In the genomic region with DNA sequence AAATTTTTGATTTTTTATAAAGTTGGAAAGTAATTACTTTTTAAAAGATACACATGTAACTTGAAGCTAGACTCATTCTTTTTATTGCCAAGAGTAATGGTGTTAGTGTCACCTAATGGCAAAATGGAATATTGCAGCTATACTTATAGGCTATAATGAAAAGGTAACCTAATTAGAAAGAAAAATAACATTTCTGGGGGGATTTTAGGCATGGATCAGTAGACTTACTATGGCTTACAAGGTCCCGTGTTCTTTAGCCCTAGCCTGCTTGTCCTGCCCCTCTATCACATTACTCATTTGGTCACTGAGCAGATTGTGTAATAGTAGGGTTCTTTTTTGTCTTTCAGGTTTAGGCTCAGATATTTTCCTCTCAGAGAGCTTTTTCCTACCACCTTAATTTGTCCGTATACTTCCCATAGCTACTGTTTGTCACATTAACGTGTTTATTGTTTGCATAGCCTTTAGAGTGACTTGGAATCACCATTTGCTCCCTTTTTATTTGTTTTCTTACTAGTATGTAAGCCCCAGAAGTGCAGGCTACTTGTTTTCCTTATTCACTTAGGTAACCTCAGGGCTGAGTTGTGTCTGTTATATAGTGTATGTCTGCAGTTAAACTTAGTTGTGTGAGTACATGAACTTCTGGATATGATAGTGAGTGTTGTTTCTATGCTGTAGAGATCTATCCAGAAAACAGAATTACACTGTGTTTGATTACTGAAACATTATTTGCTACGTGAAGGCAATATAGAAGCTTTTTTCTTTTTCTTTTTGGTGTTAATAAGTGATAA, we compare ENCODE assay signal across 8 cellular contexts. TPM values are rescaled to one million over a fixed set of nuclear protein-coding genes. Genes with fewer than 3 reads are reported as not detected.
A peak's percentile ranks its signal among the peaks of the same experiment; 100 is the strongest.
DNase-seq lines count a peak whose midpoint lies in the region; ATAC-seq, FAIRE-seq and TF ChIP-seq lines count a peak whose summit lies in the region.

No MANE protein-coding gene starts in this region.

- no peaks in the 10 kb centered on the region for H3K79me2 ChIP-seq in endothelial cell of umbilical vein (ENCODE audit: control insufficient read depth, insufficient read depth, low read length)

- H4K20me1 ChIP-seq in endothelial cell of umbilical vein (replicated peaks; ENCODE audit: control insufficient read depth, extremely low read depth, insufficient read depth, low read length): no peaks in the 10 kb centered on the region

- peak; percentile 31 to 53 for ATAC-seq in activated T-cell treated with anti-CD3 and anti-CD28 coated beads, Interleukin-2, amount 50 U/mL, for 72 hours (replicated peaks in 1 of 2)
- ATAC-seq in activated T-cell treated with anti-CD3 and anti-CD28 coated beads, Interleukin-2, amount 50 U/mL, for 4 hours: no peak
- ATAC-seq in HG03432 (IDR thresholded peaks at IDR 0.05; ENCODE audit: unreplicated experiment) (peak; percentile 52), Panc1 (peak; percentile 79; the same call in 1 of the 2 replicates), natural killer cell (peak; percentile 70 to 82 (median 73))

- no peaks in the 10 kb centered on the region for H3K27me3 Mint-ChIP-seq in activated T-cell treated with anti-CD3 and anti-CD28 coated beads, Interleukin-2, amount 50 U/mL, for 72 hours (ENCODE audit: low read depth)
- no peaks in the 10 kb centered on the region for H3K27me3 Mint-ChIP-seq in activated T-cell treated with anti-CD3 and anti-CD28 coated beads, Interleukin-2, amount 50 U/mL, for 4 hours (ENCODE audit: low read depth)
- H3K27me3 Mint-ChIP-seq in natural killer cell (ENCODE audit: low read depth in 2 of 2): no peaks in the 10 kb centered on the region
- no peaks in the 10 kb centered on the region for H3K27me3 Mint-ChIP-seq in T-helper 2 cell treated with Interferon-gamma antibody and Interleukin-4, amounts not matched to agents 5 μg/mL and 100 μg/mL, for 36 hours (ENCODE audit: low read depth)

- CTCF ChIA-PET in Panc1 (lab: Charles Lee): interaction anchor here (0.6 to 1.4 kb wide), 4 partner anchors 42 to 219 kb away, joined by 3 to 5 read pairs (median 4); no protein-coding TSS in a partner anchor
- CTCF ChIA-PET in endothelial cell of umbilical vein (lab: Charles Lee): interaction anchor here (0.5 to 2.1 kb wide), 32 partner anchors 9 to 1475 kb away, joined by 3 to 14 read pairs (median 4); a partner anchor contains a TSS

- BruUV-seq in Panc1 (replicated peaks; lab: Mats Ljungman, UMichigan): no TSS peak
- no TSS peak for BruUV-seq in endothelial cell of umbilical vein (replicated peaks; lab: Mats Ljungman, UMichigan)

- H3K36me3 Mint-ChIP-seq in activated T-cell treated with anti-CD3 and anti-CD28 coated beads, Interleukin-2, amount 50 U/mL, for 72 hours (ENCODE audit: insufficient read depth in 2 of 2): peaks cover 7 to 11% of the 10 kb centered on the region in 2 donors
- H3K36me3 Mint-ChIP-seq in activated T-cell treated with anti-CD3 and anti-CD28 coated beads, Interleukin-2, amount 50 U/mL, for 4 hours (ENCODE audit: insufficient read depth): peaks cover 15% of the 10 kb centered on the region
- no peaks in the 10 kb centered on the region for H3K36me3 Mint-ChIP-seq in natural killer cell
- peaks cover 19% of the 10 kb centered on the region for H3K36me3 Mint-ChIP-seq in T-helper 2 cell treated with Interferon-gamma antibody and Interleukin-4, amounts not matched to agents 5 μg/mL and 100 μg/mL, for 36 hours (ENCODE audit: low read depth)

- peaks cover 4% of the 10 kb centered on the region; the same call in 1 of the 2 replicates for H3K9me3 ChIP-seq in Panc1 (ENCODE audit: control insufficient read depth, insufficient read depth, low read depth, low read length)
- no peaks in the 10 kb centered on the region for H3K9me3 ChIP-seq in endothelial cell of umbilical vein (replicated peaks; ENCODE audit: control insufficient read depth, insufficient read depth, low read length)

- H3K36me3 ChIP-seq in Panc1 (ENCODE audit: control insufficient read depth, insufficient read depth, low read length): no peaks in the 10 kb centered on the region
- H3K36me3 ChIP-seq in endothelial cell of umbilical vein (ENCODE audit: control insufficient read depth in 2 of 2, extremely low read depth in 1 of 2, insufficient read depth in 2 of 2, low read length in 2 of 2): no peaks in the 10 kb centered on the region

- H2AFZ ChIP-seq in endothelial cell of umbilical vein (ENCODE audit: low read depth, low read length): no peak overlapping the region

- H3K27ac ChIP-seq in Panc1 (ENCODE audit: low read length): peak overlapping the region; percentile 62; the same call in 1 of the 2 replicates
- no peak overlapping the region for H3K27ac ChIP-seq in endothelial cell of umbilical vein (ENCODE audit: insufficient read depth, low read depth, low read length)

- POLR2A ChIA-PET in Panc1 (lab: Charles Lee) (no interaction called here), endothelial cell of umbilical vein (lab: Charles Lee) (no interaction called here)

- intact Hi-C loops in Panc1 (cut with micrococcal nuclease; ENCODE audit: unreplicated experiment): loop anchor here (5.0 to 10.0 kb wide), 2 partner anchors 126 to 243 kb away; no protein-coding TSS in a partner anchor
- intact Hi-C loops in endothelial cell of umbilical vein (cut with micrococcal nuclease): loop anchor here (1.0 to 10.0 kb wide), 6 partner anchors 61 to 1473 kb away; a partner anchor contains a TSS
- intact Hi-C loops in natural killer cell (cut with micrococcal nuclease): loop anchor here (2.0 to 5.0 kb wide), 3 partner anchors 196 to 786 kb away; a partner anchor contains a TSS

- no peaks in the 10 kb centered on the region for H3K9me1 ChIP-seq in endothelial cell of umbilical vein (replicated peaks; ENCODE audit: control insufficient read depth, extremely low read depth, insufficient read depth, low read length)

- H3K27ac Mint-ChIP-seq in activated T-cell treated with anti-CD3 and anti-CD28 coated beads, Interleukin-2, amount 50 U/mL, for 72 hours: no peak overlapping the region
- no peak overlapping the region for H3K27ac Mint-ChIP-seq in natural killer cell
- H3K27ac Mint-ChIP-seq in T-helper 2 cell treated with Interferon-gamma antibody and Interleukin-4, amounts not matched to agents 5 μg/mL and 100 μg/mL, for 36 hours: no peak overlapping the region

- no peak overlapping the region for H3K9ac ChIP-seq in endothelial cell of umbilical vein (replicated peaks; ENCODE audit: extremely low read depth, insufficient read depth, low read length)

- no peak overlapping the region for H3K4me2 ChIP-seq in endothelial cell of umbilical vein (ENCODE audit: insufficient read depth, low read length)

- peak; percentile 77; the same call in 1 of the 2 replicates for TF ChIP-seq CTCF in Panc1 (IDR thresholded peaks at IDR 0.05)
- TF ChIP-seq CTCF in endothelial cell of umbilical vein (IDR thresholded peaks at IDR 0.05; ENCODE audit: extremely low read depth in 1 of 2, insufficient read depth in 1 of 2, low read depth in 1 of 2, low read length in 2 of 2): peak; percentile 46 to 50
- peak; percentile 82 for TF ChIP-seq CTCF in natural killer cell (IDR thresholded peaks at IDR 0.05)

- in situ Hi-C loops in Panc1 (cut with HindIII; ENCODE audit: low pct_unique_long_range_greater_than_20kb, low sequenced_read_pairs): no loop called here

- DNase-seq in activated T-cell treated with anti-CD3 and anti-CD28 coated beads, Interleukin-2, amount 50 U/mL, for 72 hours: no peak
- DNase-seq in activated T-cell treated with anti-CD3 and anti-CD28 coated beads, Interleukin-2, amount 50 U/mL, for 4 hours: no peak
- peak; percentile 17 for DNase-seq in Panc1 (ENCODE audit: low read depth, low spot score)
- peak; percentile 66 for DNase-seq in endothelial cell of umbilical vein (ENCODE audit: low read depth, low spot score)
- DNase-seq in natural killer cell: no peak
- DNase-seq in T-helper 2 cell treated with Interferon-gamma antibody and Interleukin-4, amounts not matched to agents 5 μg/mL and 100 μg/mL, for 36 hours (ENCODE audit: low spot score): no peak
- no peak for DNase-seq in stimulated activated CD8-positive, alpha-beta memory T cell treated with anti-CD3 and anti-CD28 coated beads, Interleukin-4, amount 100 ng/mL, for 48 hours

- TF ChIP-seq POLR2A in endothelial cell of umbilical vein (IDR thresholded peaks at IDR 0.05; ENCODE audit: low read depth, low read length): no peak

- peaks cover 2 to 6% of the 10 kb centered on the region in 2 donors for H3K9me3 Mint-ChIP-seq in activated T-cell treated with anti-CD3 and anti-CD28 coated beads, Interleukin-2, amount 50 U/mL, for 72 hours
- peaks cover 3% of the 10 kb centered on the region for H3K9me3 Mint-ChIP-seq in activated T-cell treated with anti-CD3 and anti-CD28 coated beads, Interleukin-2, amount 50 U/mL, for 4 hours
- H3K9me3 Mint-ChIP-seq in natural killer cell: no peaks in the 10 kb centered on the region
- H3K9me3 Mint-ChIP-seq in T-helper 2 cell treated with Interferon-gamma antibody and Interleukin-4, amounts not matched to agents 5 μg/mL and 100 μg/mL, for 36 hours: peaks cover 7% of the 10 kb centered on the region

- no peak overlapping the region for H3K4me3 Mint-ChIP-seq in activated T-cell treated with anti-CD3 and anti-CD28 coated beads, Interleukin-2, amount 50 U/mL, for 72 hours
- no peak overlapping the region for H3K4me3 Mint-ChIP-seq in activated T-cell treated with anti-CD3 and anti-CD28 coated beads, Interleukin-2, amount 50 U/mL, for 4 hours
- no peak overlapping the region for H3K4me3 Mint-ChIP-seq in natural killer cell
- H3K4me3 Mint-ChIP-seq in T-helper 2 cell treated with Interferon-gamma antibody and Interleukin-4, amounts not matched to agents 5 μg/mL and 100 μg/mL, for 36 hours: no peak overlapping the region

- peak; percentile 42 for FAIRE-seq in endothelial cell of umbilical vein (lab: Jason Lieb, UNC)

- H3K4me1 ChIP-seq in Panc1 (ENCODE audit: control insufficient read depth, insufficient read depth, low read length) (peaks cover 13% of the 10 kb centered on the region), endothelial cell of umbilical vein (ENCODE audit: control insufficient read depth, extremely low read depth, insufficient read depth, low read length) (no peaks in the 10 kb centered on the region)

- H3K4me1 Mint-ChIP-seq in activated T-cell treated with anti-CD3 and anti-CD28 coated beads, Interleukin-2, amount 50 U/mL, for 72 hours (ENCODE audit: low read depth): peaks cover 10% of the 10 kb centered on the region
- peaks cover 2% of the 10 kb centered on the region for H3K4me1 Mint-ChIP-seq in activated T-cell treated with anti-CD3 and anti-CD28 coated beads, Interleukin-2, amount 50 U/mL, for 4 hours (ENCODE audit: low read depth)
- H3K4me1 Mint-ChIP-seq in natural killer cell: peaks cover 3 to 11% of the 10 kb centered on the region in 2 donors
- no peaks in the 10 kb centered on the region for H3K4me1 Mint-ChIP-seq in T-helper 2 cell treated with Interferon-gamma antibody and Interleukin-4, amounts not matched to agents 5 μg/mL and 100 μg/mL, for 36 hours (ENCODE audit: low read depth)

- H3K4me3 ChIP-seq in Panc1 (ENCODE audit: low read depth in 2 of 2, low read length in 2 of 2): no peak overlapping the region
- H3K4me3 ChIP-seq in endothelial cell of umbilical vein (replicated peaks in 1 of 3; ENCODE audit: insufficient read depth in 1 of 3, low read depth in 1 of 3, low read length in 3 of 3): no peak overlapping the region

- H3K27me3 ChIP-seq in Panc1 (ENCODE audit: control insufficient read depth, insufficient read depth, low read length) (no peaks in the 10 kb centered on the region), endothelial cell of umbilical vein (ENCODE audit: control insufficient read depth in 2 of 2, insufficient read depth in 2 of 2, low read length in 2 of 2) (no peaks in the 10 kb centered on the region)

- dilution Hi-C loops in endothelial cell of umbilical vein (cut with MboI; ENCODE audit: extremely low pct_ligation_motif_present, low sequenced_read_pairs): no loop called here

RNA-seq across cellular contexts. Expression of a gene that starts 58.7 kb away (rescaled TPM):
- 10 to 100 TPM; 36.7 to 42.0 TPM for total RNA-seq in activated T-cell treated with anti-CD3 and anti-CD28 coated beads, Interleukin-2, amount 50 U/mL, for 72 hours
- 10 to 100 TPM; 16.9 to 23.2 (median 22.3) TPM for total RNA-seq in activated T-cell treated with anti-CD3 and anti-CD28 coated beads, Interleukin-2, amount 50 U/mL, for 4 hours
- 37.0 TPM for total RNA-seq in Panc1 (2021; ENCODE audit: unreplicated experiment)
- 13.0 TPM for polyA plus RNA-seq in Panc1 (2012; ENCODE audit: insufficient read length)
- 20.7 and 22.2 TPM in 2 replicates for total RNA-seq in endothelial cell of umbilical vein
- 6.4 and 7.2 TPM in 2 replicates for polyA plus RNA-seq in endothelial cell of umbilical vein
- polyA plus RNA-seq in endothelial cell of umbilical vein (2011; cell fraction: cytosol; rRNA removed): 10.3 and 12.1 TPM in 2 replicates
- polyA plus RNA-seq in endothelial cell of umbilical vein (2011; cell fraction: nucleus; rRNA removed): 16.0 and 19.8 TPM in 2 replicates
- polyA plus RNA-seq in endothelial cell of umbilical vein (2012): 11.9 and 12.9 TPM in 2 replicates
- polyA minus RNA-seq in endothelial cell of umbilical vein: 54.0 and 54.1 TPM in 2 replicates
- 10.2 TPM for polyA minus RNA-seq in endothelial cell of umbilical vein (2011; cell fraction: cytosol; rRNA and poly(A)+ RNA removed)
- 71.6 and 112 TPM in 2 replicates for polyA minus RNA-seq in endothelial cell of umbilical vein (2011; cell fraction: nucleus; rRNA and poly(A)+ RNA removed)
- 100 to 1,000 TPM; 145 to 168 (median 153) TPM for total RNA-seq in natural killer cell

Comparison
In these comparisons a context has a peak if more than half of its experiments do, and no peak if none do; other contexts are left out.
1. ATAC-seq: peak in activated T-cell treated with anti-CD3 and anti-CD28 coated beads, Interleukin-2, amount 50 U/mL, for 72 hours (2 of 2), HG03432 (single experiment), Panc1 (single experiment) and natural killer cell (3 of 3); none in activated T-cell treated with anti-CD3 and anti-CD28 coated beads, Interleukin-2, amount 50 U/mL, for 4 hours (0 of 2).
2. DNase-seq: peak in Panc1 (single experiment) and endothelial cell of umbilical vein (single experiment); none in activated T-cell treated with anti-CD3 and anti-CD28 coated beads, Interleukin-2, amount 50 U/mL, for 72 hours (0 of 2), activated T-cell treated with anti-CD3 and anti-CD28 coated beads, Interleukin-2, amount 50 U/mL, for 4 hours (single experiment), natural killer cell (single experiment), T-helper 2 cell treated with Interferon-gamma antibody and Interleukin-4, amounts not matched to agents 5 μg/mL and 100 μg/mL, for 36 hours (single experiment) and stimulated activated CD8-positive, alpha-beta memory T cell treated with anti-CD3 and anti-CD28 coated beads, Interleukin-4, amount 100 ng/mL, for 48 hours (single experiment).
3. Peak in every context shown above with its lines, with median percentiles within 50 percentile points of each other: CTCF ChIP-seq.